23 cellular contexts compared by ENCODE assay signal in the genomic region with DNA sequence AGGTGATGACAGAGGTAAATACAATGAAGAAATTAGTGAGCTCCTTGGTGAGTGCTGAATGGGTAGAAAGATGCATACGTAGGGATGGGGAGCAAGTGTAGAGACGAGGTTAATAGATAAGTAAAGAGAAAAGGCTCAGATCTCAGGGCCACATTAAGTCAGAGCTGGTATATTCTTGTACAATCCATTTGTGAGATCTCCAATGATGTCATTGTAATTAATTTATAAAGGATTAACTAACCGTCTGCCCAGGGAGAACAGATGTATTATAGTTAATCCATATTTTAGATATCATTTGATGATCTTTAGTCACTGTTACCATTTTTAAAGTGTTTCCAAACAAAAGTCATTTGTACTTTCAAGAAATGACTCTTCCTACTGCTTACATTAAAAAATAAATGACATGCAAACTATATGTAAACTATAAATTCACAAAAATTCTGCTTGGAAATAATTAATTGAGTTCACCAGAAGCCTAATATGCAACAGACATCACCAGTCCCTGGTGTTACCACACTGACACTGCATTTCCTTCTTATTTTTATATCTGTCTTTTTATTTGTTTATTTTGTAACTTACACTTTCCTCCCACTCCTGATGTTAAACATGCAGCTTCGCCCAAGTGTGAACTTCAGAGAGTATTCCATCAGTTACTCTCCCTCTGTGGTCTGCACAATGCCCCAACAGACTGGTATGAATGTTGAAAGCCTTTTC. TPM values are rescaled to one million over a fixed set of nuclear protein-coding genes. Genes with fewer than 3 reads are reported as not detected.
A peak's percentile ranks its signal among the peaks of the same experiment; 100 is the strongest.
DNase-seq lines count a peak whose midpoint lies in the region; ATAC-seq and TF ChIP-seq lines count a peak whose summit lies in the region.
"Had no signal": no experiment of that assay in that cellular context is flagged by ENCODE, and none has a peak within 500 bp of the region (broad histone marks: within the 10 kb centered on the region; RNA-seq: fewer than 3 reads in every experiment).

No MANE protein-coding gene starts in this region.

- TF ChIP-seq CTCF in tibial artery (IDR thresholded peaks at IDR 0.05) (no peak), omental fat pad (IDR thresholded peaks at IDR 0.05) (no peak)

- in situ Hi-C loops in SK-MEL-5 (cut with HindIII; ENCODE audit: low pct_unique_long_range_greater_than_20kb, low sequenced_read_pairs) = no loop called here

- H3K9me3 ChIP-seq in tibial artery = no peaks in the 10 kb centered on the region
- H3K9me3 ChIP-seq: ascending aorta, tibial nerve had no signal

- no peak overlapping the region for H3K27ac ChIP-seq in tibial artery
- H3K27ac ChIP-seq: ascending aorta, hepatocyte, parathyroid adenoma had no signal

- DNase-seq in COLO829 (ENCODE audit: low spot score) (peak; percentile 4), DMS53 treated with DMSO at 0.1 percent for 48 hours (lab: John Stamatoyannopoulos, UW; ENCODE audit: unreplicated experiment) (peak; percentile 6), SK-MEL-5 (ENCODE audit: low read depth, low spot score) (peak; percentile 29), kidney glomerular epithelial cell (lab: John Stamatoyannopoulos, UW) (peak; percentile 5), tibial artery (no peak), omental fat pad (ENCODE audit: low spot score) (no peak), NCI-H1092 treated with DMSO at 0.1 percent for 48 hours (lab: John Stamatoyannopoulos, UW) (no peak)
- DNase-seq: activated CD8-positive, alpha-beta T cell treated with anti-CD3 and anti-CD28 coated beads, Interleukin-2, amount 10 ng/mL, durations not matched to agents 7 days and 5 days; activated naive CD4-positive, alpha-beta T cell treated with anti-CD3 and anti-CD28 coated beads, Interleukin-2, amount 10 ng/mL, durations not matched to agents 7 days and 5 days; activated T-cell treated with anti-CD3 and anti-CD28 coated beads, Interleukin-2, amount 50 U/mL, for 24 hours; CD8-positive, alpha-beta memory T cell; GOT3; naive B cell; NCI-H1417 treated with DMSO at 0.1 percent for 48 hours; stimulated activated naive CD4-positive, alpha-beta T cell had no signal

- H3K36me3 ChIP-seq in tibial artery = no peaks in the 10 kb centered on the region
- H3K36me3 ChIP-seq: ascending aorta, tibial nerve had no signal

- no peak for ATAC-seq in GM19467 (IDR thresholded peaks at IDR 0.05; ENCODE audit: unreplicated experiment)
- ATAC-seq in omental fat pad (ENCODE audit: low FRiP score) = no peak
- ATAC-seq: activated CD8-positive, alpha-beta T cell treated with anti-CD3 and anti-CD28 coated beads, Interleukin-2, amount 10 ng/mL, durations not matched to agents 7 days and 5 days; sciatic nerve had no signal

- intact Hi-C loops in tibial artery (cut with DNase I; ENCODE audit: low total_unique reads) = no loop called here

- H3K27me3 ChIP-seq in tibial artery = no peaks in the 10 kb centered on the region
- H3K27me3 ChIP-seq: ascending aorta, hepatocyte, tibial nerve had no signal

- H3K4me3 ChIP-seq in tibial artery = no peak overlapping the region
- H3K4me3 ChIP-seq: ascending aorta, hepatocyte, tibial nerve had no signal

- H3K4me1 ChIP-seq in tibial artery = no peaks in the 10 kb centered on the region
- H3K4me1 ChIP-seq: ascending aorta, parathyroid adenoma, tibial nerve had no signal

RNA-seq across cellular contexts. Expression of a gene that starts 43.6 kb away (rescaled TPM):
- 59.4 and 60.4 TPM in 2 replicates for total RNA-seq in SK-MEL-5 (2014; rRNA removed; shearing (Covaris generic))
- polyA plus RNA-seq in SK-MEL-5 (2015; cell fraction: cytosol; rRNA removed) = 38.1 and 41.5 TPM in 2 replicates
- 19.7 and 20.3 TPM in 2 replicates for polyA plus RNA-seq in SK-MEL-5 (2015; cell fraction: nucleus; rRNA removed)
- 10 to 100 TPM in 3 of 4 donors, 1 to 10 TPM in 1; 5.8 to 19.1 (median 15.1) TPM for total RNA-seq in omental fat pad
- total RNA-seq: activated CD8-positive, alpha-beta T cell treated with anti-CD3 and anti-CD28 coated beads, Interleukin-2, amount 10 ng/mL, durations not matched to agents 7 days and 5 days had no signal
- polyA plus RNA-seq: CD8-positive, alpha-beta memory T cell had no signal

RNA-seq across cellular contexts. Expression of a gene that starts 53.2 kb away (rescaled TPM):
- 200 and 202 TPM in 2 replicates for total RNA-seq in SK-MEL-5 (2014; rRNA removed; shearing (Covaris generic))
- polyA plus RNA-seq in SK-MEL-5 (2015; cell fraction: cytosol; rRNA removed) = 93.4 and 122 TPM in 2 replicates
- polyA plus RNA-seq in SK-MEL-5 (2015; cell fraction: nucleus; rRNA removed) = 37.6 and 41.9 TPM in 2 replicates
- not detected for total RNA-seq in omental fat pad
- total RNA-seq: activated CD8-positive, alpha-beta T cell treated with anti-CD3 and anti-CD28 coated beads, Interleukin-2, amount 10 ng/mL, durations not matched to agents 7 days and 5 days; ascending aorta; CD8-positive, alpha-beta memory T cell; NCI-H460; sciatic nerve; T-helper 2 cell treated with Interferon-gamma antibody and Interleukin-4, amounts not matched to agents 100 ng/mL and 5 ng/mL, for 36 hours; tibial nerve had no signal
- polyA plus RNA-seq: CD8-positive, alpha-beta memory T cell; hepatocyte had no signal

Comparison
In these comparisons a context has a peak if more than half of its experiments do, and no peak if none do; other contexts are left out.
1. DNase-seq: peak in COLO829 (single experiment), DMS53 treated with DMSO at 0.1 percent for 48 hours (single experiment), SK-MEL-5 (single experiment) and kidney glomerular epithelial cell (single experiment); none in tibial artery (0 of 2), omental fat pad (single experiment) and NCI-H1092 treated with DMSO at 0.1 percent for 48 hours (single experiment).
2. RNA of a gene that starts 53.2 kb away (total RNA-seq): 200 to 202 TPM in SK-MEL-5; not detected in omental fat pad; every median in the first group is over 100 times any median in the second.